In the genomic region with DNA sequence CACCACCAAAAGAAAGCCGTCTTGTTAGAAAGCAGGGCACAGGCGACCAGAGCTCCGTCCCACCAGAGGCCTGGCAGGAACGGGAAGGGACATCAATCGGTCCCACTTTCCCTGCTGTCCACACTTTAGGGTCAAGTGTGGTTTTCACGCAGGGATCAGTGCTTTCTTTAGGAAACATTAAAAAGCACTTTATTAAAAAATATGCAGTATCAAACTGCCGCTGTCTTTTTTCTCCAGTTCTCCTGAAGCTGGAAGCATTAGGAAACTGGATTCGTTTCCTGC, we compare ENCODE assay signal across 8 cellular contexts. TPM values are rescaled to one million over a fixed set of nuclear protein-coding genes. Genes with fewer than 3 reads are reported as not detected.
DNase-seq lines count a peak whose midpoint lies in the region; ATAC-seq and TF ChIP-seq lines count a peak whose summit lies in the region.

No MANE protein-coding gene starts in this region.

- H3K27me3 ChIP-seq in rectal smooth muscle tissue (ENCODE audit: control insufficient read depth, insufficient read depth, low read length) = peaks cover 2% of the 10 kb centered on the region

- H3K36me3 Mint-ChIP-seq in glutamatergic neuron (ENCODE audit: unreplicated experiment) = no peaks in the 10 kb centered on the region

- no peaks in the 10 kb centered on the region for H3K36me3 ChIP-seq in rectal smooth muscle tissue (ENCODE audit: control insufficient read depth, insufficient read depth, low read length)

- H3K9me3 Mint-ChIP-seq in glutamatergic neuron (ENCODE audit: unreplicated experiment) = peaks cover 5% of the 10 kb centered on the region

- peak overlapping the region; percentile 75 for H3K4me3 Mint-ChIP-seq in glutamatergic neuron (ENCODE audit: unreplicated experiment)

- no peak overlapping the region for H3K27ac Mint-ChIP-seq in glutamatergic neuron (ENCODE audit: unreplicated experiment)

- TF ChIP-seq CTCF in VCaP (conservative IDR thresholded peaks at IDR 0.05) (no peak), glutamatergic neuron (IDR thresholded peaks at IDR 0.05; ENCODE audit: partially characterized antibody, unreplicated experiment) (no peak)

- ATAC-seq in HG03108 (IDR thresholded peaks at IDR 0.05; ENCODE audit: unreplicated experiment) (no peak), GM18858 (IDR thresholded peaks at IDR 0.05; ENCODE audit: unreplicated experiment) (no peak)

- H3K4me1 Mint-ChIP-seq in glutamatergic neuron (ENCODE audit: low read depth, unreplicated experiment) = peaks cover 2% of the 10 kb centered on the region

- DNase-seq in glutamatergic neuron (no peak), DMS114 treated with DMSO at 0.1 percent for 48 hours (lab: John Stamatoyannopoulos, UW; ENCODE audit: unreplicated experiment) (no peak), HT-29 (ENCODE audit: low spot score) (no peak)

- H3K4me1 ChIP-seq in rectal smooth muscle tissue (ENCODE audit: control insufficient read depth, insufficient read depth, low read length) = no peaks in the 10 kb centered on the region

- H3K4me3 ChIP-seq in GM08714 (ENCODE audit: low read length) (peak overlapping the region; percentile 76), rectal smooth muscle tissue (ENCODE audit: low read length) (peak overlapping the region; percentile 84)

- no peak overlapping the region for H3K9ac ChIP-seq in rectal smooth muscle tissue (ENCODE audit: low read length)

- peaks cover 13% of the 10 kb centered on the region for H3K27me3 Mint-ChIP-seq in glutamatergic neuron (ENCODE audit: unreplicated experiment)

- H3K27ac ChIP-seq in VCaP (peak overlapping the region; percentile 77), rectal smooth muscle tissue (ENCODE audit: low read depth, low read length) (no peak overlapping the region)

RNA-seq across cellular contexts. Expression of a gene that starts 0.4 kb away (rescaled TPM):
- 0.47 TPM for total RNA-seq in glutamatergic neuron (ENCODE audit: unreplicated experiment)
- 3.3 and 3.5 TPM in 2 replicates for total RNA-seq in HT-29 (2014; rRNA removed; shearing (Covaris generic))

RNA-seq across cellular contexts. Expression of a gene that starts 43.7 kb away (rescaled TPM):
- not detected for total RNA-seq in glutamatergic neuron (ENCODE audit: unreplicated experiment)
- total RNA-seq in HT-29 (2014; rRNA removed; shearing (Covaris generic)) = 21.7 and 32.8 TPM in 2 replicates

Comparison
In these comparisons a context has a peak if more than half of its experiments do, and no peak if none do; other contexts are left out.
1. RNA of a gene that starts 43.7 kb away (total RNA-seq): 21.7 to 32.8 TPM in HT-29; not detected in glutamatergic neuron (single experiment); every median in the first group is over 10 times any median in the second.